22 cellular contexts compared by ENCODE assay signal in genomic region chr6:27882624-27883023, GRCh38. TPM values are rescaled to one million over a fixed set of nuclear protein-coding genes. Genes with fewer than 3 reads are reported as not detected.
"Had no signal": no experiment of that assay in that cellular context is flagged by ENCODE, and none has a peak within 500 bp of the region (broad histone marks: within the 10 kb centered on the region; RNA-seq: fewer than 3 reads in every experiment).

No MANE protein-coding gene starts in this region.

- H3K4me1 Mint-ChIP-seq: activated naive CD4-positive, alpha-beta T cell treated with anti-CD3 and anti-CD28 coated beads, Interleukin-2, amount 50 U/mL, for 24 hours; brain; central memory CD8-positive, alpha-beta T cell; T-helper 17 cell had no signal

- H3K9me3 ChIP-seq: adrenal gland, mucosa of descending colon, neutrophil, transverse colon had no signal

- H3K27me3 ChIP-seq: adrenal gland, foreskin keratinocyte had no signal

- H3K36me3 Mint-ChIP-seq: activated naive CD4-positive, alpha-beta T cell treated with anti-CD3 and anti-CD28 coated beads, Interleukin-2, amount 50 U/mL, for 24 hours; brain; naive thymus-derived CD4-positive, alpha-beta T cell had no signal

- H3K36me3 ChIP-seq: adrenal gland, neutrophil, transverse colon, WERI-Rb-1 had no signal

- H3K9me3 Mint-ChIP-seq: activated CD4-positive, alpha-beta memory T cell treated with anti-CD3 and anti-CD28 coated beads, Interleukin-2, amount 10 ng/mL, durations not matched to agents 7 days and 5 days; activated naive CD4-positive, alpha-beta T cell treated with anti-CD3 and anti-CD28 coated beads, Interleukin-2, amount 50 U/mL, for 24 hours; activated T-cell treated with anti-CD3 and anti-CD28 coated beads, Interleukin-2, amount 50 U/mL, for 4 hours; brain; central memory CD8-positive, alpha-beta T cell; naive thymus-derived CD4-positive, alpha-beta T cell had no signal

- H3K4me3 Mint-ChIP-seq: activated CD4-positive, alpha-beta memory T cell treated with anti-CD3 and anti-CD28 coated beads, Interleukin-2, amount 10 ng/mL, durations not matched to agents 7 days and 5 days; activated naive CD4-positive, alpha-beta T cell treated with anti-CD3 and anti-CD28 coated beads, Interleukin-2, amount 50 U/mL, for 24 hours; activated T-cell treated with anti-CD3 and anti-CD28 coated beads, Interleukin-2, amount 50 U/mL, for 4 hours; brain; central memory CD8-positive, alpha-beta T cell; naive thymus-derived CD4-positive, alpha-beta T cell; T-helper 17 cell had no signal

- DNase-seq: activated CD4-positive, alpha-beta memory T cell treated with anti-CD3 and anti-CD28 coated beads, Interleukin-2, amount 10 ng/mL, durations not matched to agents 7 days and 5 days; activated CD4-positive, alpha-beta T cell treated with anti-CD3 and anti-CD28 coated beads for 4 hours; activated effector memory CD4-positive, alpha-beta T cell treated with Interleukin-2 at 50 U/mL for 16 hours; activated T-cell treated with anti-CD3 and anti-CD28 coated beads, Interleukin-2, amount 50 U/mL, for 4 hours; adrenal gland; effector CD8-positive, alpha-beta T cell; foreskin keratinocyte; head of caudate nucleus; mucosa of descending colon; naive thymus-derived CD4-positive, alpha-beta T cell; stimulated activated CD4-positive, alpha-beta T cell treated with anti-CD3 and anti-CD28 coated beads, Interleukin-4, amount 100 ng/mL, for 1 hour; stimulated activated naive CD4-positive, alpha-beta T cell treated with Interleukin-2 at 50 U/mL for 16 hours; substantia nigra; T-helper 17 cell; transverse colon; WERI-Rb-1 had no signal

- ATAC-seq: activated T-cell treated with anti-CD3 and anti-CD28 coated beads, Interleukin-2, amount 50 U/mL, for 4 hours; foreskin keratinocyte; mucosa of descending colon; naive thymus-derived CD4-positive, alpha-beta T cell; T-helper 17 cell had no signal

- H3K27ac ChIP-seq: adrenal gland, foreskin keratinocyte, neutrophil, transverse colon, WERI-Rb-1 had no signal

- H3K4me1 ChIP-seq: adrenal gland, foreskin keratinocyte, transverse colon had no signal

- H3K4me3 ChIP-seq: adrenal gland, mucosa of descending colon, transverse colon had no signal

- H3K27ac Mint-ChIP-seq: activated CD4-positive, alpha-beta memory T cell treated with anti-CD3 and anti-CD28 coated beads, Interleukin-2, amount 10 ng/mL, durations not matched to agents 7 days and 5 days; activated naive CD4-positive, alpha-beta T cell treated with anti-CD3 and anti-CD28 coated beads, Interleukin-2, amount 50 U/mL, for 24 hours; brain; T-helper 17 cell had no signal

- H3K27me3 Mint-ChIP-seq: activated CD4-positive, alpha-beta memory T cell treated with anti-CD3 and anti-CD28 coated beads, Interleukin-2, amount 10 ng/mL, durations not matched to agents 7 days and 5 days; activated naive CD4-positive, alpha-beta T cell treated with anti-CD3 and anti-CD28 coated beads, Interleukin-2, amount 50 U/mL, for 24 hours; brain; central memory CD8-positive, alpha-beta T cell; naive thymus-derived CD4-positive, alpha-beta T cell; T-helper 17 cell had no signal

RNA-seq across cellular contexts. Expression of gene OR2B2, which starts 29.6 kb away (rescaled TPM):
- total RNA-seq: activated CD4-positive, alpha-beta memory T cell treated with anti-CD3 and anti-CD28 coated beads, Interleukin-2, amount 10 ng/mL, durations not matched to agents 7 days and 5 days; activated T-cell treated with anti-CD3 and anti-CD28 coated beads, Interleukin-2, amount 50 U/mL, for 4 hours; adrenal gland; foreskin keratinocyte; lung microvascular endothelial cell; mucosa of descending colon; naive thymus-derived CD4-positive, alpha-beta T cell; renal cortical epithelial cell; T-helper 17 cell; transverse colon had no signal
- polyA plus RNA-seq: adrenal gland; foreskin keratinocyte; naive thymus-derived CD4-positive, alpha-beta T cell had no signal
